12 cellular contexts compared by ENCODE assay signal in genomic region chr10:6786579-6787031, GRCh38.
DNase-seq lines count a peak whose midpoint lies in the region; ATAC-seq and TF ChIP-seq lines count a peak whose summit lies in the region.
"Had no signal": no experiment of that assay in that cellular context is flagged by ENCODE, and none has a peak within 500 bp of the region (broad histone marks: within the 10 kb centered on the region; RNA-seq: fewer than 3 reads in every experiment).

No MANE protein-coding gene starts in this region.

- peak in 1 of 2 donors; percentile 24 for TF ChIP-seq EP300 in tibial nerve (IDR thresholded peaks at IDR 0.05)

- no peak for DNase-seq in Right ventricle myocardium superior
- DNase-seq in cardiac septum (ENCODE audit: low spot score): no peak
- DNase-seq in breast epithelium (ENCODE audit: low spot score in 2 of 2): peak in 1 of 2 donors; percentile 36
- peak; percentile 73 for DNase-seq in kidney glomerular epithelial cell (lab: John Stamatoyannopoulos, UW)
- no peak for DNase-seq in tibial nerve (ENCODE audit: low spot score in 2 of 2)
- no peak for DNase-seq in 8988T
- DNase-seq: NCI-H2171; nephron progenitor cell; stimulated activated naive CD4-positive, alpha-beta T cell had no signal

- ATAC-seq in Right ventricle myocardium superior (ENCODE audit: poor library complexity): peak; percentile 51
- no peak for ATAC-seq in GM18868 (IDR thresholded peaks at IDR 0.05; ENCODE audit: unreplicated experiment)
- ATAC-seq in GM21619 (IDR thresholded peaks at IDR 0.05; ENCODE audit: unreplicated experiment): no peak

- TF ChIP-seq POLR2A in breast epithelium (IDR thresholded peaks at IDR 0.05): no peak
- no peak for TF ChIP-seq POLR2A in tibial nerve (IDR thresholded peaks at IDR 0.05)

- 15 to 18% methylated on average over 10 of the region's 10 CpGs for WGBS in tibial nerve, 2 donors

- TF ChIP-seq CTCF in breast epithelium (IDR thresholded peaks at IDR 0.05) (peak; percentile 16 to 37 (median 27)), tibial nerve (IDR thresholded peaks at IDR 0.05) (peak; percentile 17 to 50 (median 46))

- H3K4me1 ChIP-seq in breast epithelium: no peaks in the 10 kb centered on the region
- H3K4me1 ChIP-seq in tibial nerve: peaks cover 0 to 21% (median 6%) of the 10 kb centered on the region in 4 donors

- H3K36me3 ChIP-seq in breast epithelium (no peaks in the 10 kb centered on the region), tibial nerve (no peaks in the 10 kb centered on the region)
- H3K36me3 ChIP-seq: BLaER1 had no signal

- intact Hi-C loops in Right ventricle myocardium superior (cut with DNase I) (no loop called here), cardiac septum (cut with DNase I) (no loop called here), breast epithelium (cut with DNase I; ENCODE audit: low total_unique reads) (no loop called here)

- H3K27ac ChIP-seq in breast epithelium (peak overlapping the region in 1 of 2 donors; percentile 22), tibial nerve (peak overlapping the region in 2 of 4 donors; percentile 2 to 65)
- H3K27ac ChIP-seq: BLaER1 had no signal

- H3K9me3 ChIP-seq in breast epithelium: no peaks in the 10 kb centered on the region
- no peaks in the 10 kb centered on the region for H3K9me3 ChIP-seq in tibial nerve
- H3K9me3 ChIP-seq: BLaER1 had no signal

- H3K27me3 ChIP-seq in breast epithelium: no peaks in the 10 kb centered on the region
- H3K27me3 ChIP-seq in tibial nerve: no peaks in the 10 kb centered on the region
- H3K27me3 ChIP-seq: BLaER1 had no signal

- H3K4me3 ChIP-seq in breast epithelium (peak overlapping the region in 1 of 3 donors; percentile 12), tibial nerve (no peak overlapping the region)
- H3K4me3 ChIP-seq: BLaER1 had no signal
